In genomic region chr11:66649903-66650302, GRCh38 we compare ENCODE assay signal across 21 cellular contexts. TPM values are rescaled to one million over a fixed set of nuclear protein-coding genes. Genes with fewer than 3 reads are reported as not detected.
DNase-seq lines count a peak whose midpoint lies in the region; ATAC-seq and TF ChIP-seq lines count a peak whose summit lies in the region.
"Had no signal": no experiment of that assay in that cellular context is flagged by ENCODE, and none has a peak within 500 bp of the region (broad histone marks: within the 10 kb centered on the region; RNA-seq: fewer than 3 reads in every experiment).

No MANE protein-coding gene starts in this region.

- no peaks in the 10 kb centered on the region for H3K4me1 ChIP-seq in Caco-2

- no peak overlapping the region for H3K4me3 ChIP-seq in Caco-2 (ENCODE audit: low read depth, low read length)
- H3K4me3 ChIP-seq: BLaER1 had no signal

- peaks cover 60% of the 10 kb centered on the region for H3K4me1 Mint-ChIP-seq in activated naive CD4-positive, alpha-beta T cell treated with anti-CD3 and anti-CD28 coated beads, Interleukin-2, amount 50 U/mL, for 24 hours
- peaks cover 27% of the 10 kb centered on the region for H3K4me1 Mint-ChIP-seq in activated naive CD4-positive, alpha-beta T cell treated with anti-CD3 and anti-CD28 coated beads, Interleukin-2, amount 10 ng/mL, durations not matched to agents 7 days and 5 days
- peaks cover 17% of the 10 kb centered on the region for H3K4me1 Mint-ChIP-seq in Caco-2 (ENCODE audit: low read depth, unreplicated experiment)
- H3K4me1 Mint-ChIP-seq in chondrocyte (ENCODE audit: low read depth), result peaks cover 19% of the 10 kb centered on the region
- H3K4me1 Mint-ChIP-seq in stimulated activated naive B cell treated with anti-CD40 and anti-IgM and Interleukin-4, amounts not matched to agents 10 μg/mL and 1 μg/mL and 100 μg/mL, for 72 hours, result peaks cover 16 to 42% of the 10 kb centered on the region in 2 donors

- peak overlapping the region; percentile 17 for H3K27ac Mint-ChIP-seq in activated naive CD4-positive, alpha-beta T cell treated with anti-CD3 and anti-CD28 coated beads, Interleukin-2, amount 50 U/mL, for 24 hours
- H3K27ac Mint-ChIP-seq in activated naive CD4-positive, alpha-beta T cell treated with anti-CD3 and anti-CD28 coated beads, Interleukin-2, amount 10 ng/mL, durations not matched to agents 7 days and 5 days, result no peak overlapping the region
- peak overlapping the region; percentile 19 for H3K27ac Mint-ChIP-seq in Caco-2 (ENCODE audit: unreplicated experiment)
- H3K27ac Mint-ChIP-seq in chondrocyte (ENCODE audit: unreplicated experiment), result peak overlapping the region; percentile 27
- peak overlapping the region; percentile 47 for H3K27ac Mint-ChIP-seq in stimulated activated naive B cell treated with anti-CD40 and anti-IgM and Interleukin-4, amounts not matched to agents 10 μg/mL and 1 μg/mL and 100 μg/mL, for 72 hours

- intact Hi-C loops in Caco-2 (cut with micrococcal nuclease; ENCODE audit: unreplicated experiment), result no loop called here

- H3K4me3 Mint-ChIP-seq in activated naive CD4-positive, alpha-beta T cell treated with anti-CD3 and anti-CD28 coated beads, Interleukin-2, amount 50 U/mL, for 24 hours, result no peak overlapping the region
- no peak overlapping the region for H3K4me3 Mint-ChIP-seq in activated naive CD4-positive, alpha-beta T cell treated with anti-CD3 and anti-CD28 coated beads, Interleukin-2, amount 10 ng/mL, durations not matched to agents 7 days and 5 days
- H3K4me3 Mint-ChIP-seq in Caco-2 (ENCODE audit: unreplicated experiment), result no peak overlapping the region
- no peak overlapping the region for H3K4me3 Mint-ChIP-seq in chondrocyte (ENCODE audit: unreplicated experiment)
- H3K4me3 Mint-ChIP-seq in stimulated activated naive B cell treated with anti-CD40 and anti-IgM and Interleukin-4, amounts not matched to agents 10 μg/mL and 1 μg/mL and 100 μg/mL, for 72 hours, result no peak overlapping the region
- H3K4me3 Mint-ChIP-seq: H9, IgD-negative memory B cell had no signal

- CTCF ChIA-PET in activated naive CD4-positive, alpha-beta T cell treated with anti-CD3 and anti-CD28 coated beads, Interleukin-2, amount 10 ng/mL, durations not matched to agents 7 days and 5 days (lab: Charles Lee), result interaction anchor here (1.8 kb wide), 1 partner anchor 33 kb away, joined by 4 read pairs; no protein-coding TSS in a partner anchor
- CTCF ChIA-PET in Caco-2 (lab: Charles Lee), result no interaction called here

- H3K9me3 ChIP-seq in Caco-2, result no peaks in the 10 kb centered on the region
- H3K9me3 ChIP-seq: BLaER1 had no signal

- ATAC-seq in stimulated activated naive B cell treated with anti-CD40 and anti-IgM and Interleukin-4, amounts not matched to agents 10 μg/mL and 1 μg/mL and 100 μg/mL, for 72 hours (replicated peaks), result no peak
- no peak for ATAC-seq in GM18502 (IDR thresholded peaks at IDR 0.05; ENCODE audit: poor library complexity, unreplicated experiment)

- H3K36me3 Mint-ChIP-seq in activated naive CD4-positive, alpha-beta T cell treated with anti-CD3 and anti-CD28 coated beads, Interleukin-2, amount 50 U/mL, for 24 hours, result peaks cover 28% of the 10 kb centered on the region
- peaks cover 62% of the 10 kb centered on the region for H3K36me3 Mint-ChIP-seq in activated naive CD4-positive, alpha-beta T cell treated with anti-CD3 and anti-CD28 coated beads, Interleukin-2, amount 10 ng/mL, durations not matched to agents 7 days and 5 days
- peaks cover 100% of the 10 kb centered on the region for H3K36me3 Mint-ChIP-seq in Caco-2 (ENCODE audit: insufficient read depth, unreplicated experiment)
- H3K36me3 Mint-ChIP-seq in chondrocyte (ENCODE audit: low read depth), result peaks cover 30% of the 10 kb centered on the region
- peaks cover 51 to 67% of the 10 kb centered on the region in 2 donors for H3K36me3 Mint-ChIP-seq in stimulated activated naive B cell treated with anti-CD40 and anti-IgM and Interleukin-4, amounts not matched to agents 10 μg/mL and 1 μg/mL and 100 μg/mL, for 72 hours

- POLR2A ChIA-PET in Caco-2 (lab: Charles Lee), result interaction anchor here (1.4 to 2.7 kb wide), 2 partner anchors 11 to 34 kb away, joined by 4 to 20 read pairs; partner anchors contain the start of gene RBM4

- H3K36me3 ChIP-seq in Caco-2 (ENCODE audit: control insufficient read depth, insufficient read depth, low read length), result peaks cover 4% of the 10 kb centered on the region; the same call in 1 of the 2 replicates

- H3K27me3 Mint-ChIP-seq in activated naive CD4-positive, alpha-beta T cell treated with anti-CD3 and anti-CD28 coated beads, Interleukin-2, amount 50 U/mL, for 24 hours, result no peaks in the 10 kb centered on the region
- H3K27me3 Mint-ChIP-seq in activated naive CD4-positive, alpha-beta T cell treated with anti-CD3 and anti-CD28 coated beads, Interleukin-2, amount 10 ng/mL, durations not matched to agents 7 days and 5 days, result no peaks in the 10 kb centered on the region
- H3K27me3 Mint-ChIP-seq in Caco-2 (ENCODE audit: insufficient read depth, unreplicated experiment) (no peaks in the 10 kb centered on the region), chondrocyte (ENCODE audit: low read depth) (no peaks in the 10 kb centered on the region)
- H3K27me3 Mint-ChIP-seq in stimulated activated naive B cell treated with anti-CD40 and anti-IgM and Interleukin-4, amounts not matched to agents 10 μg/mL and 1 μg/mL and 100 μg/mL, for 72 hours, result no peaks in the 10 kb centered on the region
- H3K27me3 Mint-ChIP-seq: IgD-negative memory B cell had no signal

- DNase-seq in activated naive CD4-positive, alpha-beta T cell treated with anti-CD3 and anti-CD28 coated beads, Interleukin-2, amount 10 ng/mL, durations not matched to agents 7 days and 5 days, result no peak
- no peak for DNase-seq in Caco-2
- no peak for DNase-seq in chondrocyte (ENCODE audit: low spot score)
- no peak for DNase-seq in stimulated activated naive B cell treated with anti-CD40 and anti-IgM and Interleukin-4, amounts not matched to agents 10 μg/mL and 1 μg/mL and 100 μg/mL, for 72 hours
- DNase-seq in GM19240 (ENCODE audit: insufficient read length, low spot score), result no peak
- DNase-seq: DMS79, H9, Karpas-422, NCI-H1048, NCI-H1436, NCI-H1930, NCI-H226, NCI-H524, NCI-H82, OCI-M1, SHP77 treated with DMSO at 0.1 percent for 48 hours had no signal

- no peaks in the 10 kb centered on the region for H3K9me3 Mint-ChIP-seq in activated naive CD4-positive, alpha-beta T cell treated with anti-CD3 and anti-CD28 coated beads, Interleukin-2, amount 50 U/mL, for 24 hours
- H3K9me3 Mint-ChIP-seq in activated naive CD4-positive, alpha-beta T cell treated with anti-CD3 and anti-CD28 coated beads, Interleukin-2, amount 10 ng/mL, durations not matched to agents 7 days and 5 days, result no peaks in the 10 kb centered on the region
- no peaks in the 10 kb centered on the region for H3K9me3 Mint-ChIP-seq in Caco-2 (ENCODE audit: unreplicated experiment)
- H3K9me3 Mint-ChIP-seq in chondrocyte (ENCODE audit: low read depth), result no peaks in the 10 kb centered on the region
- H3K9me3 Mint-ChIP-seq in stimulated activated naive B cell treated with anti-CD40 and anti-IgM and Interleukin-4, amounts not matched to agents 10 μg/mL and 1 μg/mL and 100 μg/mL, for 72 hours, result no peaks in the 10 kb centered on the region
- H3K9me3 Mint-ChIP-seq: H9, IgD-negative memory B cell had no signal

- H3K27me3 ChIP-seq in Caco-2 (replicated peaks; ENCODE audit: control insufficient read depth, insufficient read depth, low read length), result no peaks in the 10 kb centered on the region
- H3K27me3 ChIP-seq: BLaER1 had no signal

- no TSS peak for BruUV-seq in Caco-2 (replicated peaks; lab: Mats Ljungman, UMichigan)

- no peak for TF ChIP-seq CTCF in Caco-2 (IDR thresholded peaks at IDR 0.05; ENCODE audit: insufficient read depth in 1 of 2, low read depth in 1 of 2, low read length in 1 of 2, severe bottlenecking in 1 of 2, unreplicated experiment in 1 of 2)
- no peak for TF ChIP-seq CTCF in chondrocyte (IDR thresholded peaks at IDR 0.05)

RNA-seq across cellular contexts. Expression of gene RBM4, which starts 11.4 kb away (rescaled TPM):
- 257 and 273 TPM in 2 replicates for total RNA-seq in Caco-2 (2022)
- total RNA-seq in chondrocyte, result 109 to 118 TPM (median 117 TPM) in 3 replicates

RNA-seq across cellular contexts. Expression of gene RBM4B, which starts 27.8 kb away (rescaled TPM):
- total RNA-seq in Caco-2 (2022), result 39.8 and 45.8 TPM in 2 replicates
- 19.6 to 26.3 TPM (median 22.5 TPM) in 3 replicates for total RNA-seq in chondrocyte

RNA-seq across cellular contexts. Expression of gene RBM14, which starts 33.5 kb away (rescaled TPM):
- total RNA-seq in Caco-2 (2022), result 160 and 173 TPM in 2 replicates
- total RNA-seq in chondrocyte, result 43.9 to 65.2 TPM (median 45.6 TPM) in 3 replicates

RNA-seq across cellular contexts. Expression of gene CCS, which starts 56.9 kb away (rescaled TPM):
- 52.9 and 54.0 TPM in 2 replicates for total RNA-seq in Caco-2 (2022)
- total RNA-seq in chondrocyte, result 31.0 to 34.2 TPM (median 32.3 TPM) in 3 replicates

RNA-seq across cellular contexts. Expression of gene CCDC87, which starts 57.0 kb away (rescaled TPM):
- total RNA-seq in Caco-2 (2022) (1.0 TPM in 2 replicates), chondrocyte (0.23 to 0.32 TPM (median 0.27 TPM) in 3 replicates)
- total RNA-seq: MCF 10A had no signal
